In the genomic region with DNA sequence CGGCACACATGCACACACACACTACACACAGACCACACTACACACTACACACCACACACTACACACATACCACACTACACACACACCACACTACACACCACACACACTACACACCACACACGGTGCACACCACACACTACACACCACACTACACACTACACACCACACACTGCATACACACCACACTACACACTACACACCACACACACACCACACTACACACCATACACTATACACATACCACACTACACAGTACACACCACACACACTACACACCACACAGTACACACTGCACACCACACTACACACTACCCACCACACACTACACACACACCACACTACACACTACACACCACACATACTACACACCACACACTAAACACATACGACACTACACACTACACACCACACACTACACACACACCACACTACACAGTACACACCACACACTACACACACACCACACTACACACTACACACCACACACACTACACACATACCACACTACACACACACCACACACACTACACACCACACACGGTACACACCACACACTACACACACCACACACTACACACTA, we compare ENCODE assay signal across 2 cellular contexts. TPM values are rescaled to one million over a fixed set of nuclear protein-coding genes. Genes with fewer than 3 reads are reported as not detected.
"Had no signal": no experiment of that assay in that cellular context is flagged by ENCODE, and none has a peak within 500 bp of the region (broad histone marks: within the 10 kb centered on the region; RNA-seq: fewer than 3 reads in every experiment).

No MANE protein-coding gene starts in this region.

RNA-seq across cellular contexts. Expression of a gene that starts 22.6 kb away (rescaled TPM):
- total RNA-seq: SJSA1 had no signal

RNA-seq across cellular contexts. Expression of a gene that starts 58.1 kb away (rescaled TPM):
- total RNA-seq: Right ventricle myocardium superior, SJSA1 had no signal
